In genomic region chrX:125744914-125745313, GRCh38 we compare ENCODE assay signal across 26 cellular contexts.
"Had no signal": no experiment of that assay in that cellular context is flagged by ENCODE, and none has a peak within 500 bp of the region (broad histone marks: within the 10 kb centered on the region; RNA-seq: fewer than 3 reads in every experiment).

No MANE protein-coding gene starts in this region.

- H3K4me1 ChIP-seq: body of pancreas, esophagus squamous epithelium, left lung, lower lobe of right lung, right lobe of liver, tibial nerve had no signal

- FAIRE-seq: islet of Langerhans had no signal

- H3K36me3 ChIP-seq: cardiac muscle cell, esophagus squamous epithelium, left lung, lower lobe of right lung, right lobe of liver, tibial nerve had no signal

- H3K4me1 Mint-ChIP-seq: activated B cell treated with CpG ODN at 0.5 μM for 24 hours; activated CD4-positive, alpha-beta T cell treated with anti-CD3 and anti-CD28 coated beads for 36 hours; activated CD8-positive, alpha-beta memory T cell treated with anti-CD3 and anti-CD28 coated beads, Interleukin-2, amount 10 ng/mL, durations not matched to agents 7 days and 5 days; natural killer cell had no signal

- H3K27me3 ChIP-seq: body of pancreas, cardiac muscle cell, esophagus squamous epithelium, left lung, right lobe of liver, tibial nerve had no signal

- H3K9me3 Mint-ChIP-seq: activated B cell treated with CpG ODN at 0.5 μM for 24 hours; dendritic cell treated with granulocyte-macrophage colony-stimulating factor and Interleukin-4, amounts not matched to agents 40 ng/mL and 50 ng/mL, for 4 days; T-helper 2 cell treated with Interferon-gamma antibody and Interleukin-4, amounts not matched to agents 5 μg/mL and 100 μg/mL, for 36 hours had no signal

- ATAC-seq: activated CD4-positive, alpha-beta T cell treated with anti-CD3 and anti-CD28 coated beads for 36 hours; activated CD8-positive, alpha-beta memory T cell treated with anti-CD3 and anti-CD28 coated beads, Interleukin-2, amount 10 ng/mL, durations not matched to agents 7 days and 5 days; activated CD8-positive, alpha-beta T cell treated with anti-CD3 and anti-CD28 coated beads, Interleukin-2, amount 10 ng/mL, durations not matched to agents 7 days and 5 days; body of pancreas; left lung; lower lobe of right lung; natural killer cell; right lobe of liver had no signal

- H3K4me3 ChIP-seq: body of pancreas, cardiac muscle cell, esophagus squamous epithelium, left lung, lower lobe of right lung, right lobe of liver, tibial nerve had no signal

- DNase-seq: activated B cell treated with CpG ODN at 0.5 μM for 24 hours; activated CD4-positive, alpha-beta T cell treated with anti-CD3 and anti-CD28 coated beads for 36 hours; activated CD8-positive, alpha-beta memory T cell treated with anti-CD3 and anti-CD28 coated beads, Interleukin-2, amount 10 ng/mL, durations not matched to agents 7 days and 5 days; activated CD8-positive, alpha-beta T cell treated with anti-CD3 and anti-CD28 coated beads, Interleukin-2, amount 10 ng/mL, durations not matched to agents 7 days and 5 days; activated effector memory CD4-positive, alpha-beta T cell treated with Interleukin-2 at 50 U/mL for 16 hours; activated naive CD4-positive, alpha-beta T cell treated with Interleukin-2 at 50 U/mL for 16 hours; anterior cingulate cortex; body of pancreas; esophagus squamous epithelium; foreskin melanocyte; left lung; lower lobe of right lung; mesenchymal stem cell; natural killer cell; posterior cingulate gyrus; right lobe of liver; stimulated activated CD4-positive, alpha-beta T cell treated with anti-CD3 and anti-CD28 coated beads, Interleukin-2, amount 100 ng/mL, for 48 hours; stimulated activated naive CD4-positive, alpha-beta T cell treated with Interleukin-2 at 50 U/mL for 16 hours; T-helper 1 cell had no signal

- H3K27me3 Mint-ChIP-seq: activated B cell treated with CpG ODN at 0.5 μM for 24 hours; activated CD4-positive, alpha-beta T cell treated with anti-CD3 and anti-CD28 coated beads for 36 hours; activated CD8-positive, alpha-beta memory T cell treated with anti-CD3 and anti-CD28 coated beads, Interleukin-2, amount 10 ng/mL, durations not matched to agents 7 days and 5 days; activated naive CD8-positive, alpha-beta T cell; dendritic cell treated with granulocyte-macrophage colony-stimulating factor and Interleukin-4, amounts not matched to agents 40 ng/mL and 50 ng/mL, for 4 days had no signal

- H3K27ac Mint-ChIP-seq: activated B cell treated with CpG ODN at 0.5 μM for 24 hours; activated CD4-positive, alpha-beta T cell treated with anti-CD3 and anti-CD28 coated beads for 36 hours; activated CD8-positive, alpha-beta memory T cell treated with anti-CD3 and anti-CD28 coated beads, Interleukin-2, amount 10 ng/mL, durations not matched to agents 7 days and 5 days; activated CD8-positive, alpha-beta T cell treated with anti-CD3 and anti-CD28 coated beads, Interleukin-2, amount 10 ng/mL, durations not matched to agents 7 days and 5 days; activated naive CD8-positive, alpha-beta T cell; dendritic cell treated with granulocyte-macrophage colony-stimulating factor and Interleukin-4, amounts not matched to agents 40 ng/mL and 50 ng/mL, for 4 days; natural killer cell; T-helper 2 cell treated with Interferon-gamma antibody and Interleukin-4, amounts not matched to agents 5 μg/mL and 100 μg/mL, for 36 hours had no signal

- H3K36me3 Mint-ChIP-seq: activated CD8-positive, alpha-beta memory T cell treated with anti-CD3 and anti-CD28 coated beads, Interleukin-2, amount 10 ng/mL, durations not matched to agents 7 days and 5 days; activated naive CD8-positive, alpha-beta T cell; natural killer cell had no signal

- H3K4me3 Mint-ChIP-seq: activated B cell treated with CpG ODN at 0.5 μM for 24 hours; activated CD4-positive, alpha-beta T cell treated with anti-CD3 and anti-CD28 coated beads for 36 hours; activated CD8-positive, alpha-beta memory T cell treated with anti-CD3 and anti-CD28 coated beads, Interleukin-2, amount 10 ng/mL, durations not matched to agents 7 days and 5 days; activated CD8-positive, alpha-beta T cell treated with anti-CD3 and anti-CD28 coated beads, Interleukin-2, amount 10 ng/mL, durations not matched to agents 7 days and 5 days; activated naive CD8-positive, alpha-beta T cell; dendritic cell treated with granulocyte-macrophage colony-stimulating factor and Interleukin-4, amounts not matched to agents 40 ng/mL and 50 ng/mL, for 4 days; natural killer cell; T-helper 2 cell treated with Interferon-gamma antibody and Interleukin-4, amounts not matched to agents 5 μg/mL and 100 μg/mL, for 36 hours had no signal

- H3K9me3 ChIP-seq: body of pancreas, esophagus squamous epithelium, left lung, lower lobe of right lung, right lobe of liver, tibial nerve had no signal

- H3K27ac ChIP-seq: body of pancreas, cardiac muscle cell, epithelial cell of prostate, esophagus squamous epithelium, left lung, lower lobe of right lung, right lobe of liver, tibial nerve had no signal
